In genomic region chr16:75320435-75320834, GRCh38 we compare ENCODE assay signal across 10 cellular contexts.
A peak's percentile ranks its signal among the peaks of the same experiment; 100 is the strongest.
DNase-seq lines count a peak whose midpoint lies in the region; ATAC-seq and TF ChIP-seq lines count a peak whose summit lies in the region.
"Had no signal": no experiment of that assay in that cellular context is flagged by ENCODE, and none has a peak within 500 bp of the region (broad histone marks: within the 10 kb centered on the region; RNA-seq: fewer than 3 reads in every experiment).

No MANE protein-coding gene starts in this region.

- peak overlapping the region; percentile 57 for H3K4me3 ChIP-seq in adipocyte (ENCODE audit: low read length)
- no peak overlapping the region for H3K4me3 ChIP-seq in uterus

- no peak for TF ChIP-seq POLR2A in uterus (IDR thresholded peaks at IDR 0.05)

- H3K27me3 ChIP-seq in adipocyte (replicated peaks; ENCODE audit: control insufficient read depth, insufficient read depth, low read length) (no peaks in the 10 kb centered on the region), uterus (no peaks in the 10 kb centered on the region)
- H3K27me3 ChIP-seq: BE2C had no signal

- H3K27ac Mint-ChIP-seq in activated naive CD4-positive, alpha-beta T cell treated with anti-CD3 and anti-CD28 coated beads, Interleukin-2, amount 50 U/mL, for 24 hours: no peak overlapping the region

- no peak for TF ChIP-seq CTCF in uterus (IDR thresholded peaks at IDR 0.05)

- intact Hi-C loops in left colon (cut with DNase I, micrococcal nuclease): no loop called here
- intact Hi-C loops in uterus (cut with DNase I; ENCODE audit: low total_unique reads): no loop called here

- peaks cover 16% of the 10 kb centered on the region for H3K36me3 Mint-ChIP-seq in activated naive CD4-positive, alpha-beta T cell treated with anti-CD3 and anti-CD28 coated beads, Interleukin-2, amount 50 U/mL, for 24 hours

- H3K9me3 Mint-ChIP-seq in activated naive CD4-positive, alpha-beta T cell treated with anti-CD3 and anti-CD28 coated beads, Interleukin-2, amount 50 U/mL, for 24 hours: no peaks in the 10 kb centered on the region

- no peaks in the 10 kb centered on the region for H3K36me3 ChIP-seq in adipocyte (ENCODE audit: control insufficient read depth, insufficient read depth, low read length, severe bottlenecking)
- H3K36me3 ChIP-seq in uterus: no peaks in the 10 kb centered on the region
- H3K36me3 ChIP-seq: BE2C had no signal

- H3K4me1 Mint-ChIP-seq in activated naive CD4-positive, alpha-beta T cell treated with anti-CD3 and anti-CD28 coated beads, Interleukin-2, amount 50 U/mL, for 24 hours: peaks cover 42% of the 10 kb centered on the region

- H3K4me1 ChIP-seq in adipocyte (ENCODE audit: control insufficient read depth, insufficient read depth, low read length): peaks cover 25% of the 10 kb centered on the region
- H3K4me1 ChIP-seq in uterus: no peaks in the 10 kb centered on the region
- H3K4me1 ChIP-seq: BE2C had no signal

- H3K27ac ChIP-seq in uterus: peak overlapping the region; percentile 46 to 50

- H3K9me3 ChIP-seq in adipocyte (ENCODE audit: control insufficient read depth, low read length) (no peaks in the 10 kb centered on the region), uterus (no peaks in the 10 kb centered on the region)
- H3K9me3 ChIP-seq: BE2C had no signal

- ATAC-seq in left colon: peak; percentile 25

- peak overlapping the region; percentile 54 for H3K9ac ChIP-seq in adipocyte (ENCODE audit: low read length)

- H3K4me3 Mint-ChIP-seq in activated naive CD4-positive, alpha-beta T cell treated with anti-CD3 and anti-CD28 coated beads, Interleukin-2, amount 50 U/mL, for 24 hours: peak overlapping the region; percentile 70

- no peaks in the 10 kb centered on the region for H3K27me3 Mint-ChIP-seq in activated naive CD4-positive, alpha-beta T cell treated with anti-CD3 and anti-CD28 coated beads, Interleukin-2, amount 50 U/mL, for 24 hours

- no peak for DNase-seq in activated naive CD4-positive, alpha-beta T cell treated with anti-CD3 and anti-CD28 coated beads, Interleukin-2, amount 50 U/mL, for 16 hours
- peak; percentile 37 for DNase-seq in adipocyte (ENCODE audit: low read depth)
- DNase-seq in left colon: no peak
- no peak for DNase-seq in uterus
- DNase-seq in central memory CD4-positive, alpha-beta T cell: no peak
- DNase-seq in cortex of kidney (lab: John Stamatoyannopoulos, UW): no peak
- no peak for DNase-seq in SK-N-DZ (ENCODE audit: low spot score)
- DNase-seq: BE2C, NCI-H69 had no signal
